19 cellular contexts compared by ENCODE assay signal in genomic region chr17:512926-513325, GRCh38.
DNase-seq lines count a peak whose midpoint lies in the region; ATAC-seq and TF ChIP-seq lines count a peak whose summit lies in the region.
"Had no signal": no experiment of that assay in that cellular context is flagged by ENCODE, and none has a peak within 500 bp of the region (broad histone marks: within the 10 kb centered on the region; RNA-seq: fewer than 3 reads in every experiment).

No MANE protein-coding gene starts in this region.

- no peak overlapping the region for H3K4me3 ChIP-seq in choroid plexus epithelial cell (ENCODE audit: low read depth, low read length)
- H3K4me3 ChIP-seq in right lobe of liver = no peak overlapping the region
- no peak overlapping the region for H3K4me3 ChIP-seq in uterus
- H3K4me3 ChIP-seq: ascending aorta, K562, thoracic aorta had no signal

- H3K9me3 Mint-ChIP-seq in activated naive CD4-positive, alpha-beta T cell treated with anti-CD3 and anti-CD28 coated beads, Interleukin-2, amount 10 ng/mL, durations not matched to agents 7 days and 5 days = peaks cover 14% of the 10 kb centered on the region

- H3K9me3 ChIP-seq in right lobe of liver (no peaks in the 10 kb centered on the region), uterus (no peaks in the 10 kb centered on the region)
- H3K9me3 ChIP-seq: ascending aorta, thoracic aorta had no signal

- ATAC-seq in left ventricle myocardium superior (peak; percentile 37), right lobe of liver (peak; percentile 59 to 83 (median 63))
- ATAC-seq: activated CD4-positive, alpha-beta T cell treated with anti-CD3 and anti-CD28 coated beads for 36 hours; activated T-cell treated with anti-CD3 and anti-CD28 coated beads, Interleukin-2, amount 50 U/mL, for 4 hours; K562; Panc1 had no signal

- CTCF ChIA-PET in activated naive CD4-positive, alpha-beta T cell treated with anti-CD3 and anti-CD28 coated beads, Interleukin-2, amount 10 ng/mL, durations not matched to agents 7 days and 5 days (lab: Charles Lee) = no interaction called here

- no peaks in the 10 kb centered on the region for H3K4me1 ChIP-seq in right lobe of liver
- no peaks in the 10 kb centered on the region for H3K4me1 ChIP-seq in uterus
- H3K4me1 ChIP-seq: ascending aorta had no signal

- no peak overlapping the region for H3K27ac ChIP-seq in right lobe of liver
- peak overlapping the region in 1 of 2 donors; percentile 50 for H3K27ac ChIP-seq in uterus
- H3K27ac ChIP-seq: ascending aorta, thoracic aorta had no signal

- 48% methylated on average over 6 of the region's 6 CpGs for WGBS in right lobe of liver (ENCODE audit: insufficient coverage, low coverage, low lambda C conversion rate, missing lambda C conversion rate)

- TF ChIP-seq POLR2A in right lobe of liver (IDR thresholded peaks at IDR 0.05) (no peak), uterus (IDR thresholded peaks at IDR 0.05) (no peak)

- intact Hi-C loops in left ventricle myocardium superior (cut with micrococcal nuclease) = no loop called here
- intact Hi-C loops in cardiac septum (cut with DNase I) = no loop called here
- intact Hi-C loops in right lobe of liver (cut with DNase I) = no loop called here
- intact Hi-C loops in uterus (cut with DNase I; ENCODE audit: low total_unique reads) = no loop called here

- H3K36me3 ChIP-seq in right lobe of liver (no peaks in the 10 kb centered on the region), uterus (no peaks in the 10 kb centered on the region)

- H3K4me3 Mint-ChIP-seq in activated naive CD4-positive, alpha-beta T cell treated with anti-CD3 and anti-CD28 coated beads, Interleukin-2, amount 10 ng/mL, durations not matched to agents 7 days and 5 days = no peak overlapping the region
- H3K4me3 Mint-ChIP-seq: activated CD4-positive, alpha-beta T cell treated with anti-CD3 and anti-CD28 coated beads for 36 hours; activated T-cell treated with anti-CD3 and anti-CD28 coated beads, Interleukin-2, amount 50 U/mL, for 4 hours had no signal

- TF ChIP-seq CTCF in choroid plexus epithelial cell (conservative IDR thresholded peaks at IDR 0.05; ENCODE audit: low read depth, low read length) (no peak), right lobe of liver (IDR thresholded peaks at IDR 0.05) (no peak), uterus (IDR thresholded peaks at IDR 0.05) (no peak)

- H3K27ac Mint-ChIP-seq in activated naive CD4-positive, alpha-beta T cell treated with anti-CD3 and anti-CD28 coated beads, Interleukin-2, amount 10 ng/mL, durations not matched to agents 7 days and 5 days = no peak overlapping the region
- H3K27ac Mint-ChIP-seq: activated CD4-positive, alpha-beta T cell treated with anti-CD3 and anti-CD28 coated beads for 36 hours had no signal

- H3K27me3 ChIP-seq in right lobe of liver (no peaks in the 10 kb centered on the region), uterus (no peaks in the 10 kb centered on the region)
- H3K27me3 ChIP-seq: ascending aorta had no signal

- peaks cover under 1% of the 10 kb centered on the region for H3K4me1 Mint-ChIP-seq in activated naive CD4-positive, alpha-beta T cell treated with anti-CD3 and anti-CD28 coated beads, Interleukin-2, amount 10 ng/mL, durations not matched to agents 7 days and 5 days
- H3K4me1 Mint-ChIP-seq: activated CD4-positive, alpha-beta T cell treated with anti-CD3 and anti-CD28 coated beads for 36 hours had no signal

- peaks cover 21% of the 10 kb centered on the region for H3K27me3 Mint-ChIP-seq in activated naive CD4-positive, alpha-beta T cell treated with anti-CD3 and anti-CD28 coated beads, Interleukin-2, amount 10 ng/mL, durations not matched to agents 7 days and 5 days

- H3K36me3 Mint-ChIP-seq in activated naive CD4-positive, alpha-beta T cell treated with anti-CD3 and anti-CD28 coated beads, Interleukin-2, amount 10 ng/mL, durations not matched to agents 7 days and 5 days = peaks cover 9% of the 10 kb centered on the region

- no peak for DNase-seq in left ventricle myocardium superior
- no peak for DNase-seq in cardiac septum (ENCODE audit: low spot score)
- peak; percentile 60 for DNase-seq in choroid plexus epithelial cell (ENCODE audit: low read depth)
- DNase-seq in right lobe of liver = peak in 1 of 3 donors; percentile 41
- peak; percentile 70 to 74 for DNase-seq in uterus
- no peak for DNase-seq in activated naive CD4-positive, alpha-beta T cell treated with anti-CD3 and anti-CD28 coated beads, Interleukin-2, amount 10 ng/mL, durations not matched to agents 7 days and 5 days
- no peak for DNase-seq in NCI-H2227 treated with DMSO at 0.1 percent for 48 hours (lab: John Stamatoyannopoulos, UW)
- DNase-seq in globus pallidus (ENCODE audit: low spot score) = no peak
- DNase-seq: activated CD4-positive, alpha-beta T cell treated with anti-CD3 and anti-CD28 coated beads for 36 hours; activated T-cell treated with anti-CD3 and anti-CD28 coated beads, Interleukin-2, amount 50 U/mL, for 4 hours; AML-193; DMS79; glutamatergic neuron; NCI-H524 treated with DMSO at 0.1 percent for 48 hours; T-helper 2 cell had no signal

Comparison
In these comparisons a context has a peak if more than half of its experiments do, and no peak if none do; other contexts are left out.
1. DNase-seq: peak in choroid plexus epithelial cell (single experiment) and uterus (2 of 2); none in left ventricle myocardium superior (single experiment), cardiac septum (single experiment), activated naive CD4-positive, alpha-beta T cell treated with anti-CD3 and anti-CD28 coated beads, Interleukin-2, amount 10 ng/mL, durations not matched to agents 7 days and 5 days (single experiment), NCI-H2227 treated with DMSO at 0.1 percent for 48 hours (single experiment) and globus pallidus (single experiment).